Comparison of ENCODE assay signal across 8 cellular contexts in the genomic region with DNA sequence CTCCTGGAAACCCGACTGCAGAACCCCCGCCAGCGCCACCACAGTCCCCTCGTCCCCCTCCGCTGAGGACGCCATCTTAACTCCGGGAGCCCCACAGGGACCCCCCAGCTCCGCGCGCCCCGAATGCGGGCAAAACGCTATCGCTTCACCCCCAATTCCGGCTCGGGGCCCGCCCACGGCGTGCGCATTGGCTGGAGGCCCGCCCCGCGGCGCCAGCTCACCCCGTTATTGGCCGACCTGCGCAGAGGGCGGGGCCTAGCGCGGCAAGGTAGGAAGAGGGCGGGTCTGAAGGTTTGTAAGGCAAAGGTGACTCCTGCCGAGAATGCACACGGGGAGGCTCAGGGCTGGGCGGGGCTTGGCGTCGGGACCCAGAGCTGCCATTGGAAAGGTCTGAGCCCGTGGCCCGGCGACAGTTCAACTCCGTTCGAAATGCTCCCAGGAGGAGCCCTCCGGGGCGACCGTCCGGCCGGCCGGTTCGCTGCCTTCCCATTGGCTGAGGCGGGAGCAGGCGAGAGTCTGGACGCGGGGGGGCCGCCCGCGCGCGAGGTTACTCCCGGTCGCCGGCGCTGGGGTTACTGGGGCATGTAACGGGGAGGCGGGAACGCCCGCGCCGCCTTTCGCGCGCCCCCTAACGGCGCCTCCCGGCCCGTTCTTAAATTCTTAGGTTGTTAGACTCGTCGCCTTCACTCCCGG. TPM values are rescaled to one million over a fixed set of nuclear protein-coding genes. Genes with fewer than 3 reads are reported as not detected.
DNase-seq lines count a peak whose midpoint lies in the region; ATAC-seq and TF ChIP-seq lines count a peak whose summit lies in the region.

A gene with protein sequence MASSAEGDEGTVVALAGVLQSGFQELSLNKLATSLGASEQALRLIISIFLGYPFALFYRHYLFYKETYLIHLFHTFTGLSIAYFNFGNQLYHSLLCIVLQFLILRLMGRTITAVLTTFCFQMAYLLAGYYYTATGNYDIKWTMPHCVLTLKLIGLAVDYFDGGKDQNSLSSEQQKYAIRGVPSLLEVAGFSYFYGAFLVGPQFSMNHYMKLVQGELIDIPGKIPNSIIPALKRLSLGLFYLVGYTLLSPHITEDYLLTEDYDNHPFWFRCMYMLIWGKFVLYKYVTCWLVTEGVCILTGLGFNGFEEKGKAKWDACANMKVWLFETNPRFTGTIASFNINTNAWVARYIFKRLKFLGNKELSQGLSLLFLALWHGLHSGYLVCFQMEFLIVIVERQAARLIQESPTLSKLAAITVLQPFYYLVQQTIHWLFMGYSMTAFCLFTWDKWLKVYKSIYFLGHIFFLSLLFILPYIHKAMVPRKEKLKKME (minus strand): TSS at position 127 of the 693 bp plus-strand sequence. CDS start 52 bp downstream, at position 75.

- H3K36me3 Mint-ChIP-seq in nephron progenitor cell (ENCODE audit: low read depth) = peaks cover 6% of the 10 kb centered on the region

- peak; percentile 97 for ATAC-seq in stimulated activated naive CD8-positive, alpha-beta T cell treated with anti-CD3 and anti-CD28 coated beads, Interleukin-15, amount 100 ng/mL, for 72 hours

- in situ Hi-C loops in HAP-1 (cut with MboI; ENCODE audit: low sequenced_read_pairs) = no loop called here

- peak; percentile 81 for TF ChIP-seq CTCF in fibroblast of the aortic adventitia (IDR thresholded peaks at IDR 0.05; ENCODE audit: insufficient read depth, low read length)
- TF ChIP-seq CTCF in nephron progenitor cell (IDR thresholded peaks at IDR 0.05) = peak; percentile 75

- H3K27me3 ChIP-seq in HAP-1 (ENCODE audit: low read depth) (no peaks in the 10 kb centered on the region), MG63 (no peaks in the 10 kb centered on the region)

- peaks cover 18% of the 10 kb centered on the region for H3K4me1 ChIP-seq in HAP-1

- H3K36me3 ChIP-seq in HAP-1 (replicated peaks) (no peaks in the 10 kb centered on the region), MG63 (no peaks in the 10 kb centered on the region)

- no peaks in the 10 kb centered on the region for H3K27me3 Mint-ChIP-seq in nephron progenitor cell (ENCODE audit: low read depth, poor library complexity)
- H3K27me3 Mint-ChIP-seq in stimulated activated naive CD8-positive, alpha-beta T cell treated with anti-CD3 and anti-CD28 coated beads, Interleukin-15, amount 100 ng/mL, for 72 hours = no peaks in the 10 kb centered on the region

- H3K4me3 Mint-ChIP-seq in nephron progenitor cell = peak within 1 kb of the TSS; percentile 90
- H3K4me3 Mint-ChIP-seq in stimulated activated naive CD8-positive, alpha-beta T cell treated with anti-CD3 and anti-CD28 coated beads, Interleukin-15, amount 100 ng/mL, for 72 hours = peak within 1 kb of the TSS; percentile 85 to 96

- peaks cover 30% of the 10 kb centered on the region for H3K4me1 Mint-ChIP-seq in nephron progenitor cell
- peaks cover 33% of the 10 kb centered on the region for H3K4me1 Mint-ChIP-seq in stimulated activated naive CD8-positive, alpha-beta T cell treated with anti-CD3 and anti-CD28 coated beads, Interleukin-15, amount 100 ng/mL, for 72 hours

- no peaks in the 10 kb centered on the region for H3K9me3 Mint-ChIP-seq in nephron progenitor cell
- H3K9me3 Mint-ChIP-seq in stimulated activated naive CD8-positive, alpha-beta T cell treated with anti-CD3 and anti-CD28 coated beads, Interleukin-15, amount 100 ng/mL, for 72 hours = no peaks in the 10 kb centered on the region

- DNase-seq in GDM1 (lab: John Stamatoyannopoulos, UW) = peak; percentile 92
- DNase-seq in HAP-1 (ENCODE audit: low spot score in 2 of 2) = peak; percentile 90 to 97
- DNase-seq in MG63 = peak; percentile 98
- DNase-seq in SHP77 treated with DMSO at 0.1 percent for 48 hours (lab: John Stamatoyannopoulos, UW) = peak; percentile 35
- DNase-seq in activated effector memory CD4-positive, alpha-beta T cell treated with anti-CD3 and anti-CD28 coated beads, Interleukin-2, amount 50 U/mL, for 16 hours = peak; percentile 99
- peak; percentile 89 for DNase-seq in fibroblast of the aortic adventitia (ENCODE audit: low read depth)
- peak; percentile 98 for DNase-seq in nephron progenitor cell
- peak; percentile 98 for DNase-seq in stimulated activated naive CD8-positive, alpha-beta T cell treated with anti-CD3 and anti-CD28 coated beads, Interleukin-15, amount 100 ng/mL, for 72 hours

- peak within 1 kb of the TSS; percentile 90 for H3K4me3 ChIP-seq in HAP-1
- H3K4me3 ChIP-seq in MG63 = peak within 1 kb of the TSS; percentile 91
- H3K4me3 ChIP-seq in fibroblast of the aortic adventitia (ENCODE audit: low read depth, low read length) = peak within 1 kb of the TSS; percentile 87

- peak within 1 kb of the TSS; percentile 98 for H3K27ac Mint-ChIP-seq in nephron progenitor cell
- peak within 1 kb of the TSS; percentile 89 to 91 for H3K27ac Mint-ChIP-seq in stimulated activated naive CD8-positive, alpha-beta T cell treated with anti-CD3 and anti-CD28 coated beads, Interleukin-15, amount 100 ng/mL, for 72 hours

- H3K9me3 ChIP-seq in HAP-1 = no peaks in the 10 kb centered on the region
- H3K9me3 ChIP-seq in MG63 = no peaks in the 10 kb centered on the region

RNA-seq across cellular contexts. Expression of the gene that starts here (rescaled TPM):
- total RNA-seq in MG63 (2014; rRNA removed; shearing (Covaris generic); ENCODE audit: low replicate concordance) = 7.8 and 14.3 TPM in 2 replicates
- 5.7 and 10.6 TPM in 2 replicates for total RNA-seq in fibroblast of the aortic adventitia (ENCODE audit: low replicate concordance)

Comparison
In these comparisons a context has a peak if more than half of its experiments do, and no peak if none do; other contexts are left out.
1. Peak in every context shown above with its lines: DNase-seq, ATAC-seq and H3K4me3 ChIP-seq.
2. DNase-seq: peak in every context shown above with its lines; median percentile 99 in activated effector memory CD4-positive, alpha-beta T cell treated with anti-CD3 and anti-CD28 coated beads, Interleukin-2, amount 50 U/mL, for 16 hours; 98 in MG63; 98 in nephron progenitor cell; 98 in stimulated activated naive CD8-positive, alpha-beta T cell treated with anti-CD3 and anti-CD28 coated beads, Interleukin-15, amount 100 ng/mL, for 72 hours; 94 in HAP-1; 92 in GDM1; 89 in fibroblast of the aortic adventitia; 35 in SHP77 treated with DMSO at 0.1 percent for 48 hours.